ENCODE assay signal across 25 cellular contexts in the genomic region with DNA sequence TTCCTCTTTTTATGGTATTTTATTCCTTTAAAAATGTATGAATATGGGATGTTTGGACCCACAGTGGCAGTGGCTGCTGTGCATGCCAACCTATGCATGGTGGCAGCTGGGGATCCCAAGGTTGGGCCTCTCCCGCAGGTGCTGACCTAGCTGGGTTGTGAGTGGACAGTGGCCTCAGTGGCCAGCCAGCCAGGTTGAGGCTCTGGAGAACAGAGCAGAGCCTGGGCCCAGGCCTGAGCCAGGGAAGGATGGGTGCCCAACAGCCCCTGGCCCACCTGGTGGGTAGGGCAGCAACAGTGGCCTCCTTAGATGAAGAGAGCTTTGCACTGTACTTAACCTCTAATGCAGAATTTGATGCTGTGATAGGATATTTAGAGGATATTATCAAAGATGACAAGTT.
"Had no signal": no experiment of that assay in that cellular context is flagged by ENCODE, and none has a peak within 500 bp of the region (broad histone marks: within the 10 kb centered on the region; RNA-seq: fewer than 3 reads in every experiment).

No MANE protein-coding gene starts in this region.

- H3K9me3 ChIP-seq: esophagus squamous epithelium, mucosa of descending colon, prostate gland, right atrium auricular region, suprapubic skin, transverse colon had no signal

- H3K27ac ChIP-seq: coronary artery, parathyroid adenoma, prostate gland, right atrium auricular region, suprapubic skin, transverse colon had no signal

- H3K4me1 ChIP-seq: esophagus squamous epithelium, parathyroid adenoma, prostate gland, right atrium auricular region, suprapubic skin, transverse colon had no signal

- H3K9me3 Mint-ChIP-seq: stimulated activated naive CD8-positive, alpha-beta T cell treated with anti-CD3 and anti-CD28 coated beads, Interleukin-15, amount 100 ng/mL, for 72 hours had no signal

- FAIRE-seq: endothelial cell of umbilical vein, frontal cortex had no signal

- H3K36me3 Mint-ChIP-seq: immature natural killer cell; mesothelial cell of epicardium; naive B cell; natural killer cell treated with Interleukin-12 subunit alpha and Interleukin-12 subunit beta and Interleukin-15 and Interleukin-18, amount 100 ng/mL, for 72 hours had no signal

- DNase-seq: dermis blood vessel endothelial cell; effector memory CD4-positive, alpha-beta T cell; erythroblast; esophagus squamous epithelium; hypothalamus; immature natural killer cell; mucosa of descending colon; naive B cell; stimulated activated CD4-positive, alpha-beta T cell treated with anti-CD3 and anti-CD28 coated beads, Interleukin-4, amount 100 ng/mL, for 4 hours; stimulated activated naive CD4-positive, alpha-beta T cell; stimulated activated naive CD8-positive, alpha-beta T cell treated with anti-CD3 and anti-CD28 coated beads, Interleukin-15, amount 100 ng/mL, for 72 hours; transverse colon had no signal

- H3K4me3 ChIP-seq: coronary artery, esophagus squamous epithelium, lung, mucosa of descending colon, prostate gland, right atrium auricular region, suprapubic skin, transverse colon had no signal

- ATAC-seq: left lobe of liver; mucosa of descending colon; sciatic nerve; stimulated activated naive CD8-positive, alpha-beta T cell treated with anti-CD3 and anti-CD28 coated beads, Interleukin-15, amount 100 ng/mL, for 72 hours had no signal

- H3K4me1 Mint-ChIP-seq: immature natural killer cell; mesothelial cell of epicardium; naive B cell; stimulated activated naive CD8-positive, alpha-beta T cell treated with anti-CD3 and anti-CD28 coated beads, Interleukin-15, amount 100 ng/mL, for 72 hours had no signal

- H3K27me3 ChIP-seq: esophagus squamous epithelium, right atrium auricular region, suprapubic skin, transverse colon had no signal

- H3K79me2 ChIP-seq: parathyroid adenoma had no signal

- H3K27ac Mint-ChIP-seq: immature natural killer cell; mesothelial cell of epicardium; naive B cell; natural killer cell treated with Interleukin-12 subunit alpha and Interleukin-12 subunit beta and Interleukin-15 and Interleukin-18, amount 100 ng/mL, for 72 hours; stimulated activated naive CD8-positive, alpha-beta T cell treated with anti-CD3 and anti-CD28 coated beads, Interleukin-15, amount 100 ng/mL, for 72 hours had no signal

- H3K4me3 Mint-ChIP-seq: immature natural killer cell; mesothelial cell of epicardium; naive B cell; natural killer cell treated with Interleukin-12 subunit alpha and Interleukin-12 subunit beta and Interleukin-15 and Interleukin-18, amount 100 ng/mL, for 72 hours; neural crest cell; stimulated activated naive CD8-positive, alpha-beta T cell treated with anti-CD3 and anti-CD28 coated beads, Interleukin-15, amount 100 ng/mL, for 72 hours had no signal

- H2AFZ ChIP-seq: parathyroid adenoma had no signal

- H3K9ac ChIP-seq: parathyroid adenoma had no signal

- H3K36me3 ChIP-seq: esophagus squamous epithelium, prostate gland, right atrium auricular region, suprapubic skin, transverse colon had no signal
